ENCODE assay signal across 15 cellular contexts in the genomic region with DNA sequence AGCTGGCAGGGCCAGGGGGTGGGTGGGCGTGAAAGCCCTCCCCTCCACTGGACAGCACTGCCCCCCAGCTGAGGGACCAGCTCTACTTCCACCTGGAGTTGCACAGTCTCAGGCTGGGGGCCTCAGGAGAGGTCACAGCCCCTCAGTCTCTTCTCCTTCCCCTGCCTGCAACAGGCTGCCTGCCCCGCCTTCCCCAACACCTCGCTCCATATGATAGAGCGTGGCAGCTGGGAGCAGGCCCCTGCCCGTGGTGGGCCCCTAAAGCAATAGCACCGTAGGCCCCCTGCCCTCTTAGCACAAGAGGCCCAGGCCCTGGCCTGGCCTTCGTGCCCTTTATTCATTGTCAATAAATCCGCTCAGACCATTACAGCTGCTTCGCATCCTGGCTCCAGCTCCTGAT.
"Had no signal": no experiment of that assay in that cellular context is flagged by ENCODE, and none has a peak within 500 bp of the region (broad histone marks: within the 10 kb centered on the region; RNA-seq: fewer than 3 reads in every experiment).

No MANE protein-coding gene starts in this region.

- H3K36me3 ChIP-seq: uterus had no signal

- H3K4me3 ChIP-seq: dorsolateral prefrontal cortex, thyroid gland, uterus had no signal

- DNase-seq: activated CD4-positive, alpha-beta T cell treated with anti-CD3 and anti-CD28 coated beads for 4 hours; activated CD8-positive, alpha-beta memory T cell treated with anti-CD3 and anti-CD28 coated beads for 24 hours; activated gamma-delta T cell; amygdala; brain microvascular endothelial cell; dorsolateral prefrontal cortex; hypothalamus; retina; stimulated activated CD4-positive, alpha-beta T cell treated with anti-CD3 and anti-CD28 coated beads, Interleukin-4, amount 100 ng/mL, for 1 hour; T-helper 9 cell; uterus had no signal

- H3K9me3 ChIP-seq: thyroid gland, uterus had no signal

- ATAC-seq: esophagus mucosa had no signal

- H3K27me3 ChIP-seq: brain microvascular endothelial cell, dorsolateral prefrontal cortex, thyroid gland, uterus had no signal

- H3K27ac ChIP-seq: brain microvascular endothelial cell, dorsolateral prefrontal cortex, parathyroid adenoma, thyroid gland, uterus, VCaP had no signal
